Comparison of ENCODE assay signal across 19 cellular contexts in genomic region chr1:29631361-29631760, GRCh38.
A peak's percentile ranks its signal among the peaks of the same experiment; 100 is the strongest.
DNase-seq lines count a peak whose midpoint lies in the region; ATAC-seq, FAIRE-seq and TF ChIP-seq lines count a peak whose summit lies in the region.
"Had no signal": no experiment of that assay in that cellular context is flagged by ENCODE, and none has a peak within 500 bp of the region (broad histone marks: within the 10 kb centered on the region; RNA-seq: fewer than 3 reads in every experiment).

No MANE protein-coding gene starts in this region.

- peak; percentile 52 for DNase-seq in astrocyte (ENCODE audit: low read depth)
- DNase-seq in inferior parietal cortex (ENCODE audit: extremely low spot score): no peak
- DNase-seq in sciatic nerve (ENCODE audit: low spot score): no peak
- DNase-seq: CD4-positive, alpha-beta memory T cell; DMS79; NCI-H1417 treated with DMSO at 0.1 percent for 48 hours; NCI-H1930; NCI-H2171; NCI-H446 treated with DMSO at 0.1 percent for 48 hours; NCI-H748 treated with DMSO at 0.1 percent for 48 hours; RPMI8226; SIG-M5 had no signal

- no peak overlapping the region for H3K27ac ChIP-seq in astrocyte (ENCODE audit: low read depth, low read length)

- H3K36me3 ChIP-seq in astrocyte (ENCODE audit: insufficient read depth, low read length): no peaks in the 10 kb centered on the region

- H3K4me3 ChIP-seq in astrocyte (ENCODE audit: insufficient read depth, low read depth, low read length): no peak overlapping the region
- H3K4me3 ChIP-seq: GM23338, K562 had no signal

- no peak for TF ChIP-seq CTCF in astrocyte (IDR thresholded peaks at IDR 0.05; ENCODE audit: insufficient read depth, low read depth, low read length)
- no peak for TF ChIP-seq CTCF in nephron (IDR thresholded peaks at IDR 0.05; ENCODE audit: unreplicated experiment in 3 of 3)

- H3K27me3 Mint-ChIP-seq in astrocyte (ENCODE audit: low read depth, unreplicated experiment) (peaks cover 45% of the 10 kb centered on the region), nephron (ENCODE audit: low read depth) (peaks cover 8% of the 10 kb centered on the region)

- no peaks in the 10 kb centered on the region for H3K9me3 ChIP-seq in astrocyte (ENCODE audit: insufficient read depth, low read depth, low read length)

- H3K27me3 ChIP-seq in astrocyte (ENCODE audit: insufficient read depth, low read length): peaks cover 2% of the 10 kb centered on the region

- H3K79me2 ChIP-seq in astrocyte (ENCODE audit: insufficient read depth, low read length): no peaks in the 10 kb centered on the region

- FAIRE-seq in astrocyte (lab: Jason Lieb, UNC) (no peak), endometrium (lab: Jason Lieb, UNC) (peak; percentile 33)
- FAIRE-seq: K562 had no signal

- H3K4me2 ChIP-seq in astrocyte (ENCODE audit: low read length): peak overlapping the region; percentile 28
- H3K4me2 ChIP-seq: GM23338 had no signal

- H3K4me3 Mint-ChIP-seq in astrocyte (ENCODE audit: unreplicated experiment) (no peak overlapping the region), nephron (no peak overlapping the region)
- H3K4me3 Mint-ChIP-seq: CD4-positive, alpha-beta memory T cell; GM23338 had no signal

- H3K36me3 Mint-ChIP-seq in astrocyte (ENCODE audit: low read depth, unreplicated experiment) (no peaks in the 10 kb centered on the region), nephron (ENCODE audit: low read depth) (no peaks in the 10 kb centered on the region)
- H3K36me3 Mint-ChIP-seq: CD4-positive, alpha-beta memory T cell had no signal

- no peaks in the 10 kb centered on the region for H4K20me1 ChIP-seq in astrocyte (ENCODE audit: insufficient read depth, low read length)

- H3K9ac ChIP-seq in astrocyte (ENCODE audit: low read length): no peak overlapping the region

- H3K27ac Mint-ChIP-seq in astrocyte (ENCODE audit: unreplicated experiment) (no peak overlapping the region), nephron (peak overlapping the region; percentile 71 to 96 (median 72))
- H3K27ac Mint-ChIP-seq: GM23338 had no signal

- peaks cover 6% of the 10 kb centered on the region for H3K4me1 ChIP-seq in astrocyte (ENCODE audit: insufficient read depth, low read length)

- H3K9me3 Mint-ChIP-seq in astrocyte (ENCODE audit: unreplicated experiment) (peaks cover 14% of the 10 kb centered on the region), nephron (no peaks in the 10 kb centered on the region)
- H3K9me3 Mint-ChIP-seq: GM23338 had no signal

- intact Hi-C loops in sciatic nerve (cut with DNase I): no loop called here

- no peak for ATAC-seq in HG03469 (IDR thresholded peaks at IDR 0.05; ENCODE audit: unreplicated experiment)
- ATAC-seq in GM19351 (IDR thresholded peaks at IDR 0.05; ENCODE audit: unreplicated experiment): no peak
- ATAC-seq in sciatic nerve: no peak
- ATAC-seq: GM23338, HCT116, K562 had no signal

- H3K4me1 Mint-ChIP-seq in astrocyte (ENCODE audit: low read depth, unreplicated experiment): peaks cover 10% of the 10 kb centered on the region
- peaks cover 32% of the 10 kb centered on the region for H3K4me1 Mint-ChIP-seq in nephron
- H3K4me1 Mint-ChIP-seq: CD4-positive, alpha-beta memory T cell; GM23338 had no signal

- H2AFZ ChIP-seq in astrocyte (ENCODE audit: low read depth, low read length): no peak overlapping the region
- H2AFZ ChIP-seq: GM23338 had no signal
